In the genomic region with DNA sequence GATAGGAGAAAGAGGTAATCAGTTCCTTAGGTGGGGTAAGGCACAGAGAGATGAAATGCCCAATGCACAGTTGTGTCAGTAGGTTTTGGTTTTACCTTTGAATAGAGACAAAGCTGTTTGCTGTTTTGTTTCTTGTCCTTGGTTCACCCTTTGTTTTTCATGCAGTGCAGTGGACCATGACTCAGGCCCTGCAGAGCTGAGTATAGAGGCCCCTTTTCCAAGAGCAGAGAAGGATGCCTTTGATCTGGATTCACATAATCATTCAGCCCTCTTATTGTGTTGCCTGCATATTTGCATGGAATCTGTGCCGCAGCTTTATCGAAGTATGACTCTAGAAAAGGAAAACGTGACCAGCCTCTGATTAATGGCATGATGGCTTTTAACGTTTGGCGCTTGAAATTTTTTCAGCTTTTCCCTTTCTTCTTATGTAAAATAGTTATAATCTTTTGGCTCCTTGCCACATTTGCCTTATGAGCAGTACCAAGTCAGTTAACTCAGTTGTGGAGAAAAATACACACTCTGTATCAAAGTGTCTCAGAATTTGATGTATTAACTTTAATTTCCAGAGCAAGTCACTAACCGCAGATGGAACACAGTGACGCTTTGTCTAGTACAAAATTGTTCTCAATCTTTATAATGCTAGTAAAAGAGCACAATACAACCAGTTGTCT, we compare ENCODE assay signal across 8 cellular contexts.
DNase-seq lines count a peak whose midpoint lies in the region; ATAC-seq and TF ChIP-seq lines count a peak whose summit lies in the region.

No MANE protein-coding gene starts in this region.

- intact Hi-C loops in PC-9 (cut with micrococcal nuclease; ENCODE audit: unreplicated experiment): no loop called here
- intact Hi-C loops in aorta (cut with DNase I): no loop called here

- no peaks in the 10 kb centered on the region for H3K79me2 ChIP-seq in PC-9 (ENCODE audit: low read depth)

- WGBS in aorta, 2 donors: 45 to 54% methylated on average over 7 of the region's 7 CpGs

- ATAC-seq in GM21576 (IDR thresholded peaks at IDR 0.05; ENCODE audit: unreplicated experiment) (peak; percentile 83), aorta (ENCODE audit: low FRiP score) (no peak), HG02588 (IDR thresholded peaks at IDR 0.05; ENCODE audit: unreplicated experiment) (no peak)

- no TSS peak for BruUV-seq in PC-9 (replicated peaks; lab: Mats Ljungman, UMichigan)

- POLR2A ChIA-PET in PC-9 (lab: Charles Lee; ENCODE audit: unreplicated experiment): no interaction called here

- peak; percentile 73 for DNase-seq in DMS53 treated with DMSO at 0.1 percent for 48 hours (lab: John Stamatoyannopoulos, UW; ENCODE audit: unreplicated experiment)
- peak; percentile 55 for DNase-seq in NCI-H2227 treated with DMSO at 0.1 percent for 48 hours (lab: John Stamatoyannopoulos, UW)
- peak; percentile 95 for DNase-seq in foreskin melanocyte
- DNase-seq in PC-9: no peak
- DNase-seq in UCSD-AML1 (lab: John Stamatoyannopoulos, UW; ENCODE audit: unreplicated experiment): no peak
- DNase-seq in aorta: no peak

- TF ChIP-seq CTCF in PC-9 (conservative IDR thresholded peaks at IDR 0.05): no peak

- H3K36me3 ChIP-seq in PC-9 (ENCODE audit: low read depth) (no peaks in the 10 kb centered on the region), aorta (ENCODE audit: control insufficient read depth in 1 of 2, insufficient read depth in 2 of 2, low read length in 1 of 2) (peaks cover 0 to 2% of the 10 kb centered on the region in 2 donors)

- H3K4me1 ChIP-seq in PC-9 (replicated peaks; ENCODE audit: insufficient read depth) (no peaks in the 10 kb centered on the region), aorta (ENCODE audit: control insufficient read depth in 1 of 2, insufficient read depth in 2 of 2, low read length in 2 of 2) (peaks cover 0 to 2% of the 10 kb centered on the region in 2 donors)

- H3K9me2 ChIP-seq in PC-9 (ENCODE audit: insufficient read depth): no peaks in the 10 kb centered on the region

- no peaks in the 10 kb centered on the region for H3F3A ChIP-seq in PC-9 (ENCODE audit: insufficient read depth, low read depth)

- H3K27ac ChIP-seq in PC-9 (no peak overlapping the region), aorta (ENCODE audit: low read depth in 1 of 2, low read length in 2 of 2) (no peak overlapping the region)

- no peak overlapping the region for H2AFZ ChIP-seq in PC-9

- H3K9me3 ChIP-seq in PC-9 (ENCODE audit: insufficient read depth, low read depth): no peaks in the 10 kb centered on the region
- H3K9me3 ChIP-seq in aorta (ENCODE audit: control insufficient read depth, low read length): no peaks in the 10 kb centered on the region

- CTCF ChIA-PET in PC-9 (lab: Charles Lee): no interaction called here

- H3K27me3 ChIP-seq in PC-9 (ENCODE audit: insufficient read depth, low read depth) (no peaks in the 10 kb centered on the region), aorta (ENCODE audit: control insufficient read depth in 1 of 2, insufficient read depth in 2 of 2, low read length in 1 of 2) (no peaks in the 10 kb centered on the region)

- H3K4me3 ChIP-seq in PC-9 (no peak overlapping the region), aorta (ENCODE audit: low read length in 2 of 2) (no peak overlapping the region)

- H3K4me2 ChIP-seq in PC-9: no peak overlapping the region

- no peaks in the 10 kb centered on the region for H4K20me1 ChIP-seq in PC-9 (ENCODE audit: insufficient read depth)

Comparison
In these comparisons a context has a peak if more than half of its experiments do, and no peak if none do; other contexts are left out.
1. DNase-seq: peak in DMS53 treated with DMSO at 0.1 percent for 48 hours (single experiment), NCI-H2227 treated with DMSO at 0.1 percent for 48 hours (single experiment) and foreskin melanocyte (single experiment); none in PC-9 (0 of 2), UCSD-AML1 (single experiment) and aorta (0 of 2).